Comparison of ENCODE assay signal across 19 cellular contexts in genomic region chr5:3912790-3913189, GRCh38.
DNase-seq lines count a peak whose midpoint lies in the region; ATAC-seq and TF ChIP-seq lines count a peak whose summit lies in the region.
"Had no signal": no experiment of that assay in that cellular context is flagged by ENCODE, and none has a peak within 500 bp of the region (broad histone marks: within the 10 kb centered on the region; RNA-seq: fewer than 3 reads in every experiment).

No MANE protein-coding gene starts in this region.

- peak; percentile 25 for DNase-seq in Daoy (ENCODE audit: low read depth)
- no peak for DNase-seq in HEK293T (ENCODE audit: extremely low spot score)
- peak; percentile 9 for DNase-seq in RPMI8226
- DNase-seq in lower leg skin (ENCODE audit: low spot score in 2 of 2) = no peak
- no peak for DNase-seq in foreskin keratinocyte
- DNase-seq: 8988T; AML-193; Caco-2; Calu3; CD4-positive, alpha-beta T cell; CD8-positive, alpha-beta T cell; DMS79 treated with DMSO at 0.1 percent for 48 hours; EL; GDM1 had no signal

- H3K4me1 ChIP-seq in foreskin keratinocyte = no peaks in the 10 kb centered on the region
- H3K4me1 ChIP-seq: A549, Caco-2 had no signal

- no peak overlapping the region for H3K27ac ChIP-seq in foreskin keratinocyte
- H3K27ac ChIP-seq: A549; BLaER1 treated with 17β-estradiol and CSF1 and Interleukin-3, amounts not matched to agents 10 nM and 100 nM; C4-2B had no signal

- no peak overlapping the region for H3K4me3 ChIP-seq in lower leg skin (ENCODE audit: low read depth, poor library complexity, severe bottlenecking)
- H3K4me3 ChIP-seq: A549; BLaER1 treated with 17β-estradiol and CSF1 and Interleukin-3, amounts not matched to agents 10 nM and 100 nM; GM12878 had no signal

- CTCF ChIA-PET in HEK293T (lab: Yijun Ruan, JAX) = no interaction called here

- POLR2A ChIA-PET in HEK293T (lab: Yijun Ruan, JAX) = no interaction called here

- no peak for TF ChIP-seq POLR2A in lower leg skin (IDR thresholded peaks at IDR 0.05)

- TF ChIP-seq CTCF in lower leg skin (IDR thresholded peaks at IDR 0.05) = no peak
- TF ChIP-seq CTCF in foreskin keratinocyte (conservative IDR thresholded peaks at IDR 0.05) = no peak

- 85 to 86% methylated on average over 7 of the region's 7 CpGs for WGBS in lower leg skin, 2 donors

- intact Hi-C loops in lower leg skin (cut with DNase I; ENCODE audit: low total_unique reads) = no loop called here

- H3K27me3 ChIP-seq in foreskin keratinocyte = no peaks in the 10 kb centered on the region
- H3K27me3 ChIP-seq: BLaER1 treated with 17β-estradiol and CSF1 and Interleukin-3, amounts not matched to agents 10 nM and 100 nM had no signal

- no peak for ATAC-seq in GM21529 (IDR thresholded peaks at IDR 0.05; ENCODE audit: unreplicated experiment)
- no peak for ATAC-seq in foreskin keratinocyte
- ATAC-seq: A549; CD8-positive, alpha-beta T cell; GM12878 had no signal

TF ChIP-seq in HEK293T, 16 proteins besides CTCF, POLR2A, EP300 and RAD21:
- peak; percentile 50; the same call in 1 of the 2 replicates for TF ChIP-seq ELF4 (IDR thresholded peaks at IDR 0.05)
- TF ChIP-seq ZNF384 (IDR thresholded peaks at IDR 0.05) = no peak
- no peak for TF ChIP-seq SUZ12 (IDR thresholded peaks at IDR 0.05)
- no peak for TF ChIP-seq CTBP1 (IDR thresholded peaks at IDR 0.05; ENCODE audit: borderline replicate concordance)
- TF ChIP-seq FOXM1 (IDR thresholded peaks at IDR 0.05; ENCODE audit: borderline replicate concordance) = no peak
- TF ChIP-seq NFRKB (IDR thresholded peaks at IDR 0.05) = no peak

Comparison
In these comparisons a context has a peak if more than half of its experiments do, and no peak if none do; other contexts are left out.
1. DNase-seq: peak in Daoy (single experiment) and RPMI8226 (single experiment); none in HEK293T (single experiment), lower leg skin (0 of 2) and foreskin keratinocyte (0 of 2).